8 cellular contexts compared by ENCODE assay signal in the genomic region with DNA sequence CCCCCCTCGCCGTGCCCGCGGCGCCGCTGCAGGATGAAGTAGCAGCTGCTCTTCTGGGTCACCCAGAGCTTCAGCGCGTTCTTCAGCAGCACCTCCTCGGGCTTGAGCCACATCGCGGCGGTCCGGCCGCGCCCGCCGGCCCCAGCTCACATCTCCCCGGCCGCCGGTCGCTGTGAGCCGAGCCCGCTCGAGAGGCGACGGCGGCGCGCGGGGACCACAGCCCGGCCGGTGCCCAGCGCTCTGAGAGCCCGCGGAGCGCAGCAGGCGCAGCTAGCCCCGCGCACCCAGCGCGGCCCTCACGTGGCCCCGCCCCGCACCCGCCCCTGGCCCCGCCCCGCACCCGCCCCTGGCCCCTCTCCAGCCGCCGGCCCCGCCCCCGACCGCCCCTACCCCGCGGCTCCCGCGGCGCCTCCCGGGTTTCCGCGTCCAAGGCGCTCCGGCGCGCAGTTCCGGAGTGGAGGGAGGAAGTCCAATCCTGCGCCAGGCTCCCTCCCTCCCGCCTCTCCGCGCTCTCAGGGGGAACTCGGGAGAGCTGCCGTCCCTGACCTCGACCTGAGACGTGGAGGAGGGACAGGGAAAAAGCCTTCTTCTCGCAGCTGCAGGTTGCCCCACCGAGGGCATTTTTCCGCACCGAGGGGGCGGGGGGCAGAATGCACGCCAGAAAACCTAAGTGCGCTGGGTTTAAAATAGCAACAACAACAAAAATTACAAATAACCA. TPM values are rescaled to one million over a fixed set of nuclear protein-coding genes. Genes with fewer than 3 reads are reported as not detected.
DNase-seq lines count a peak whose midpoint lies in the region; ATAC-seq and TF ChIP-seq lines count a peak whose summit lies in the region.

A gene (minus strand): TSS at position 242 of the 718 bp plus-strand sequence. CDS start 129 bp downstream, at position 113.

- no peaks in the 10 kb centered on the region for H3K9me3 ChIP-seq in MM.1S (replicated peaks; ENCODE audit: insufficient read depth, low read length)
- H3K9me3 ChIP-seq in heart left ventricle = no peaks in the 10 kb centered on the region
- H3K9me3 ChIP-seq in trophoblast cell (ENCODE audit: insufficient read depth, low read depth, low read length) = no peaks in the 10 kb centered on the region
- H3K9me3 ChIP-seq in tibial nerve = no peaks in the 10 kb centered on the region

- no peaks in the 10 kb centered on the region for H3K9me2 ChIP-seq in MM.1S (replicated peaks; ENCODE audit: insufficient read depth, low read length)

- H3K27me3 ChIP-seq in MM.1S (replicated peaks; ENCODE audit: insufficient read depth, low read length) (peaks cover 4% of the 10 kb centered on the region; the same call in 1 of the 2 replicates), heart left ventricle (no peaks in the 10 kb centered on the region), trophoblast cell (ENCODE audit: insufficient read depth, low read length) (no peaks in the 10 kb centered on the region), tibial nerve (no peaks in the 10 kb centered on the region)

- H3K79me2 ChIP-seq in MM.1S (ENCODE audit: low read length) (no peaks in the 10 kb centered on the region), trophoblast cell (ENCODE audit: control insufficient read depth, insufficient read depth, low read length, poor library complexity) (peaks cover 4% of the 10 kb centered on the region)

- peak within 1 kb of the TSS; percentile 34; the same call in 1 of the 2 replicates for H3K9ac ChIP-seq in MM.1S (ENCODE audit: low read length)
- H3K9ac ChIP-seq in trophoblast cell (ENCODE audit: low read length) = no peak within 1 kb of the TSS

- no peak within 1 kb of the TSS for H2BK120ac ChIP-seq in trophoblast cell (ENCODE audit: insufficient read depth, low read length, poor library complexity)

- intact Hi-C loops in heart left ventricle (cut with DNase I) = loop anchor here in 9 of 10 donors (1.0 to 10.0 kb wide), 13 partner anchors 39 to 546 kb away; a partner anchor contains a TSS

- H3K4me2 ChIP-seq in MM.1S (ENCODE audit: low read depth, low read length) (peak within 1 kb of the TSS; percentile 89), trophoblast cell (ENCODE audit: low read length) (peak within 1 kb of the TSS; percentile 71)

- peak within 1 kb of the TSS; percentile 73 for H2AFZ ChIP-seq in MM.1S (ENCODE audit: low read length)
- peak within 1 kb of the TSS; percentile 77 for H2AFZ ChIP-seq in trophoblast cell (ENCODE audit: insufficient read depth, low read length, poor library complexity)

- peaks cover 4% of the 10 kb centered on the region for H3K79me1 ChIP-seq in trophoblast cell (ENCODE audit: low read length)

- peaks cover 11% of the 10 kb centered on the region for H3F3A ChIP-seq in MM.1S (ENCODE audit: insufficient read depth, low read length)

- H2BK5ac ChIP-seq in trophoblast cell (ENCODE audit: low read depth, low read length, poor library complexity) = peak within 1 kb of the TSS; percentile 47

- TF ChIP-seq POLR2A in heart left ventricle (IDR thresholded peaks at IDR 0.05) (peak; percentile 50 to 95), tibial nerve (IDR thresholded peaks at IDR 0.05) (peak; percentile 53 to 83)

- peaks cover 11% of the 10 kb centered on the region for H3K4me1 ChIP-seq in MM.1S (ENCODE audit: low read length)
- peaks cover 3 to 78% (median 59%) of the 10 kb centered on the region in 12 donors for H3K4me1 ChIP-seq in heart left ventricle
- H3K4me1 ChIP-seq in trophoblast cell (ENCODE audit: control insufficient read depth in 1 of 2, insufficient read depth in 2 of 2, low read length in 2 of 2) = peaks cover 4 to 15% of the 10 kb centered on the region in 2 experiments
- H3K4me1 ChIP-seq in tibial nerve = peaks cover 0 to 42% (median 8%) of the 10 kb centered on the region in 4 donors

- TF ChIP-seq EP300 in tibial nerve (IDR thresholded peaks at IDR 0.05) = peak in 1 of 2 donors; percentile 76

- TF ChIP-seq CTCF in MM.1S (IDR thresholded peaks at IDR 0.05; ENCODE audit: low read length) (no peak), heart left ventricle (IDR thresholded peaks at IDR 0.05) (peak in 1 of 12 donors; percentile 15), tibial nerve (IDR thresholded peaks at IDR 0.05) (peak in 1 of 5 experiments; percentile 33)

- no peak within 1 kb of the TSS for H3K27ac ChIP-seq in MM.1S (ENCODE audit: low read length)
- H3K27ac ChIP-seq in heart left ventricle = peak within 1 kb of the TSS; percentile 57 to 97 (median 92)
- no peak within 1 kb of the TSS for H3K27ac ChIP-seq in trophoblast cell (ENCODE audit: low read depth, low read length)
- H3K27ac ChIP-seq in tibial nerve = peak within 1 kb of the TSS; percentile 50 to 89 (median 83)

- H3K18ac ChIP-seq in trophoblast cell (ENCODE audit: low read length) = peak within 1 kb of the TSS; percentile 79

- no peak within 1 kb of the TSS for H2BK12ac ChIP-seq in trophoblast cell (ENCODE audit: low read length)

- H3K4me3 ChIP-seq in MM.1S (ENCODE audit: low read length) = peak within 1 kb of the TSS; percentile 67
- peak within 1 kb of the TSS; percentile 72 to 95 (median 84) for H3K4me3 ChIP-seq in heart left ventricle
- H3K4me3 ChIP-seq in trophoblast cell (ENCODE audit: low read depth, low read length) = peak within 1 kb of the TSS; percentile 79
- H3K4me3 ChIP-seq in tibial nerve = peak within 1 kb of the TSS; percentile 53 to 90 (median 70)

- peak within 1 kb of the TSS; percentile 12 for H3K4ac ChIP-seq in trophoblast cell (ENCODE audit: low read depth, low read length)

- peak; percentile 85 to 91 (median 88) for ATAC-seq in heart left ventricle

- peak; percentile 85 for DNase-seq in EL
- peak; percentile 71 for DNase-seq in H4 (ENCODE audit: low spot score)
- peak; percentile 70 for DNase-seq in MM.1S
- peak; percentile 80 for DNase-seq in SW480 (ENCODE audit: low spot score)
- peak; percentile 61 for DNase-seq in amniotic epithelial cell (ENCODE audit: low read depth)
- peak; percentile 93 to 96 (median 95) for DNase-seq in heart left ventricle
- DNase-seq in trophoblast cell = peak; percentile 72 to 87
- DNase-seq in tibial nerve (ENCODE audit: low spot score in 2 of 2) = peak; percentile 51 to 69

- H4K91ac ChIP-seq in trophoblast cell (ENCODE audit: low read depth, low read length) = peak within 1 kb of the TSS; percentile 72

- peak within 1 kb of the TSS; percentile 89 for H4K8ac ChIP-seq in trophoblast cell (ENCODE audit: low read depth, low read length)

- H4K12ac ChIP-seq in trophoblast cell (ENCODE audit: low read depth, low read length) = no peak within 1 kb of the TSS

- 0% methylated on average over 11 to 81 of the region's 81 CpGs for WGBS in heart left ventricle, 4 donors
- no CpG with 5 or more reads among the region's 81 CpGs for WGBS in trophoblast cell (ENCODE audit: extremely low coverage, insufficient coverage, insufficient read length)
- 1% methylated on average over 20 to 52 of the region's 81 CpGs for WGBS in tibial nerve, 2 donors

- H2AK5ac ChIP-seq in trophoblast cell (ENCODE audit: low read length) = no peak within 1 kb of the TSS

- no peak within 1 kb of the TSS for H3K23ac ChIP-seq in trophoblast cell (ENCODE audit: low read length)

- no peaks in the 10 kb centered on the region for H4K20me1 ChIP-seq in MM.1S (ENCODE audit: insufficient read depth, low read length)

- H3K36me3 ChIP-seq in MM.1S (replicated peaks; ENCODE audit: insufficient read depth, low read length) (no peaks in the 10 kb centered on the region), heart left ventricle (no peaks in the 10 kb centered on the region), trophoblast cell (ENCODE audit: control insufficient read depth in 1 of 2, insufficient read depth in 2 of 2, low read length in 2 of 2) (no peaks in the 10 kb centered on the region), tibial nerve (no peaks in the 10 kb centered on the region)

- H3K14ac ChIP-seq in trophoblast cell (ENCODE audit: low read length) = no peak within 1 kb of the TSS

RNA-seq across cellular contexts. Expression of the gene that starts here (rescaled TPM):
- total RNA-seq in H4 (2014; rRNA removed; shearing (Covaris generic)) = 5.3 and 6.4 TPM in 2 replicates
- 10 to 100 TPM; 36.9 to 61.7 (median 53.3) TPM for total RNA-seq in heart left ventricle
- 10 to 100 TPM; 30.1 to 35.8 TPM for polyA plus RNA-seq in heart left ventricle
- polyA plus RNA-seq in trophoblast cell (2013) = 3.6 and 4.0 TPM in 2 replicates
- total RNA-seq in tibial nerve = 10 to 100 TPM; 42.4 to 87.9 (median 47.3) TPM

Comparison
In these comparisons a context has a peak if more than half of its experiments do, and no peak if none do; other contexts are left out.
1. H3K27ac ChIP-seq: peak in heart left ventricle (12 of 12) and tibial nerve (4 of 4); none in MM.1S (single experiment) and trophoblast cell (single experiment).
2. Peak in every context shown above with its lines, with median percentiles within 50 percentile points of each other: DNase-seq and H3K4me3 ChIP-seq.